ENCODE assay signal across 24 cellular contexts in the genomic region with DNA sequence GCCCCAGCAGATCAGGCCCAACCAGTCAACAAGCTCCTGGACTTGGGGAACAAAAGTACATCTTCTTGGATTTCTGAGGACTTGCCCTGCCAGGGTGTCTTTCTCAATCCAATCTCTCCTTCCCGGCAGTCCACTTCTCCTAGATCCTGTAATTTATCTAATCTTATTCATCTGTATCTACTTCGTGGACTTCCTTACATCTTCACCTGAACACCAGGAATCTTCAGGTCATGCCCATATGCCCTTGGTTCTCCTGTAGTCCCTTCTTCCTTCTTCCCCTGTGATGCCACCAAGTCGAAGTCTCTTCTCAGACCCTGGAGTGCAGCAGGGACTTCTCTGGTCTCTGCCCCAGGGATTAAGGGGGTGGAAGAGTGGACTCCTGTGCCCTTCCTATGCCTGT.
"Had no signal": no experiment of that assay in that cellular context is flagged by ENCODE, and none has a peak within 500 bp of the region (broad histone marks: within the 10 kb centered on the region; RNA-seq: fewer than 3 reads in every experiment).

No MANE protein-coding gene starts in this region.

- H3K4me1 Mint-ChIP-seq: neural progenitor cell had no signal

- H3K27ac Mint-ChIP-seq: memory B cell; natural killer cell treated with Interleukin-12 subunit alpha and Interleukin-12 subunit beta and Interleukin-15 and Interleukin-18, amount 100 ng/mL, for 72 hours; neural progenitor cell; type B pancreatic cell had no signal

- ATAC-seq: gastrocnemius medialis; sciatic nerve; stimulated activated naive CD8-positive, alpha-beta T cell treated with anti-CD3 and anti-CD28 coated beads, Interleukin-15, Interleukin-2, amounts not matched to agents 100 U/mL and 50 U/mL, for 24 hours had no signal

- H3K36me3 Mint-ChIP-seq: memory B cell; naive B cell; natural killer cell treated with Interleukin-12 subunit alpha and Interleukin-12 subunit beta and Interleukin-15 and Interleukin-18, amount 100 ng/mL, for 72 hours; neural progenitor cell; type B pancreatic cell had no signal

- H3K4me3 Mint-ChIP-seq: memory B cell; natural killer cell treated with Interleukin-12 subunit alpha and Interleukin-12 subunit beta and Interleukin-15 and Interleukin-18, amount 100 ng/mL, for 72 hours; neural progenitor cell; type B pancreatic cell had no signal

- H3K4me3 ChIP-seq: dorsolateral prefrontal cortex, gastrocnemius medialis, lung, neural progenitor cell, prostate gland, right atrium auricular region, smooth muscle cell, testis, tibial artery had no signal

- FAIRE-seq: keratinocyte had no signal

- DNase-seq: cortex of kidney; dorsolateral prefrontal cortex; effector CD4-positive, alpha-beta T cell; foreskin fibroblast; gastrocnemius medialis; naive B cell; stimulated activated CD4-positive, alpha-beta T cell treated with anti-CD3 and anti-CD28 coated beads, Interleukin-12 subunit alpha, Interleukin-12 subunit beta, amount 100 ng/mL, for 4 hours; stimulated activated CD4-positive, alpha-beta T cell treated with anti-CD3 and anti-CD28 coated beads, Interleukin-1b, Interleukin-23, amount 100 ng/mL, for 48 hours; stimulated activated CD4-positive, alpha-beta T cell treated with anti-CD3 and anti-CD28 coated beads, Interleukin-4, amount 100 ng/mL, for 1 hour; stimulated activated CD8-positive, alpha-beta memory T cell treated with anti-CD3 and anti-CD28 coated beads, Interleukin-4, amount 100 ng/mL, for 48 hours; stimulated activated naive CD8-positive, alpha-beta T cell treated with anti-CD3 and anti-CD28 coated beads, Interleukin-15, Interleukin-2, amounts not matched to agents 100 U/mL and 50 U/mL, for 24 hours; substantia nigra; testis; tibial artery had no signal

- H3K9me3 Mint-ChIP-seq: memory B cell; naive B cell; natural killer cell treated with Interleukin-12 subunit alpha and Interleukin-12 subunit beta and Interleukin-15 and Interleukin-18, amount 100 ng/mL, for 72 hours had no signal

- H3K27me3 ChIP-seq: gastrocnemius medialis, right atrium auricular region, testis had no signal

- H3K36me3 ChIP-seq: gastrocnemius medialis, neural progenitor cell, prostate gland, right atrium auricular region, tibial artery had no signal

- H3K27me3 Mint-ChIP-seq: naive B cell had no signal
